Comparison of ENCODE assay signal across 8 cellular contexts in genomic region chr1:212433577-212434462, GRCh38. TPM values are rescaled to one million over a fixed set of nuclear protein-coding genes. Genes with fewer than 3 reads are reported as not detected.
DNase-seq lines count a peak whose midpoint lies in the region; ATAC-seq and TF ChIP-seq lines count a peak whose summit lies in the region.

No MANE protein-coding gene starts in this region.

- H3K27me3 ChIP-seq in ascending aorta (no peaks in the 10 kb centered on the region), lower lobe of right lung (ENCODE audit: low read depth) (no peaks in the 10 kb centered on the region), upper lobe of left lung (no peaks in the 10 kb centered on the region)

- intact Hi-C loops in ascending aorta (cut with DNase I) (loop anchor here (2.0 to 5.0 kb wide), 2 partner anchors 147 to 265 kb away; partner anchors contain the start of genes BATF3 and PPP2R5A), lower lobe of right lung (cut with DNase I) (no loop called here)

- H3K36me3 Mint-ChIP-seq in activated naive CD4-positive, alpha-beta T cell treated with anti-CD3 and anti-CD28 coated beads, Interleukin-2, amount 50 U/mL, for 24 hours = no peaks in the 10 kb centered on the region

- H3K4me3 ChIP-seq in ascending aorta (peak overlapping the region; percentile 87 to 97), lower lobe of right lung (peak overlapping the region; percentile 78), upper lobe of left lung (peak overlapping the region; percentile 58 to 98 (median 84))

- no peak for DNase-seq in activated naive CD4-positive, alpha-beta T cell treated with Interleukin-2 at 50 U/mL for 16 hours
- DNase-seq in ascending aorta (ENCODE audit: low spot score in 2 of 2) = no peak
- no peak for DNase-seq in lower lobe of right lung
- no peak for DNase-seq in upper lobe of left lung
- DNase-seq in ecto neural progenitor cell (ENCODE audit: low spot score) = no peak
- DNase-seq in NCI-H2227 treated with DMSO at 0.1 percent for 48 hours (lab: John Stamatoyannopoulos, UW) = no peak

- H3K27ac Mint-ChIP-seq in activated naive CD4-positive, alpha-beta T cell treated with anti-CD3 and anti-CD28 coated beads, Interleukin-2, amount 50 U/mL, for 24 hours = no peak overlapping the region

- TF ChIP-seq CTCF in ascending aorta (IDR thresholded peaks at IDR 0.05) = no peak
- TF ChIP-seq CTCF in lower lobe of right lung (IDR thresholded peaks at IDR 0.05) = no peak
- TF ChIP-seq CTCF in upper lobe of left lung (IDR thresholded peaks at IDR 0.05) = no peak

- no peaks in the 10 kb centered on the region for H3K9me3 Mint-ChIP-seq in activated naive CD4-positive, alpha-beta T cell treated with anti-CD3 and anti-CD28 coated beads, Interleukin-2, amount 50 U/mL, for 24 hours

- H3K4me1 Mint-ChIP-seq in activated naive CD4-positive, alpha-beta T cell treated with anti-CD3 and anti-CD28 coated beads, Interleukin-2, amount 50 U/mL, for 24 hours = peaks cover 40% of the 10 kb centered on the region

- H3K9me3 ChIP-seq in ascending aorta = no peaks in the 10 kb centered on the region
- H3K9me3 ChIP-seq in lower lobe of right lung = no peaks in the 10 kb centered on the region
- H3K9me3 ChIP-seq in upper lobe of left lung = no peaks in the 10 kb centered on the region

- WGBS in upper lobe of left lung, 2 donors = 74 to 77% methylated on average over 10 to 17 of the region's 17 CpGs

- H3K4me1 ChIP-seq in ascending aorta (peaks cover 3 to 9% of the 10 kb centered on the region in 2 donors), lower lobe of right lung (peaks cover 20% of the 10 kb centered on the region), upper lobe of left lung (peaks cover 17 to 28% (median 24%) of the 10 kb centered on the region in 4 donors)

- H3K27ac ChIP-seq in ascending aorta (peak overlapping the region; percentile 88 to 98), lower lobe of right lung (peak overlapping the region; percentile 76), upper lobe of left lung (peak overlapping the region; percentile 76 to 88 (median 82))

- no peak for ATAC-seq in lower lobe of right lung
- peak in 1 of 2 donors; percentile 7 for ATAC-seq in upper lobe of left lung (ENCODE audit: low FRiP score in 2 of 2)
- no peak for ATAC-seq in HG02938 (IDR thresholded peaks at IDR 0.05; ENCODE audit: unreplicated experiment)

- H3K4me3 Mint-ChIP-seq in activated naive CD4-positive, alpha-beta T cell treated with anti-CD3 and anti-CD28 coated beads, Interleukin-2, amount 50 U/mL, for 24 hours = peak overlapping the region; percentile 81

- no peaks in the 10 kb centered on the region for H3K36me3 ChIP-seq in ascending aorta
- no peaks in the 10 kb centered on the region for H3K36me3 ChIP-seq in lower lobe of right lung
- no peaks in the 10 kb centered on the region for H3K36me3 ChIP-seq in upper lobe of left lung

- TF ChIP-seq EP300 in upper lobe of left lung (IDR thresholded peaks at IDR 0.05) = no peak

- H3K27me3 Mint-ChIP-seq in activated naive CD4-positive, alpha-beta T cell treated with anti-CD3 and anti-CD28 coated beads, Interleukin-2, amount 50 U/mL, for 24 hours = no peaks in the 10 kb centered on the region

- no peak for TF ChIP-seq POLR2A in upper lobe of left lung (IDR thresholded peaks at IDR 0.05)

RNA-seq across cellular contexts. Expression of gene NENF, which starts 1.1 kb away (rescaled TPM):
- total RNA-seq in ascending aorta (186 TPM), lower lobe of right lung (42.3 TPM), upper lobe of left lung (10 to 100 TPM; 21.0 to 67.5 (median 50.1) TPM)

RNA-seq across cellular contexts. Expression of gene PACC1, which starts 19.1 kb away (rescaled TPM):
- total RNA-seq in ascending aorta = 0.85 TPM
- 9.8 TPM for total RNA-seq in lower lobe of right lung
- 10 to 100 TPM in 2 of 6 donors, 1 to 10 TPM in 4; 3.7 to 10.5 (median 7.8) TPM for total RNA-seq in upper lobe of left lung
